ENCODE assay signal across 11 cellular contexts in the genomic region with DNA sequence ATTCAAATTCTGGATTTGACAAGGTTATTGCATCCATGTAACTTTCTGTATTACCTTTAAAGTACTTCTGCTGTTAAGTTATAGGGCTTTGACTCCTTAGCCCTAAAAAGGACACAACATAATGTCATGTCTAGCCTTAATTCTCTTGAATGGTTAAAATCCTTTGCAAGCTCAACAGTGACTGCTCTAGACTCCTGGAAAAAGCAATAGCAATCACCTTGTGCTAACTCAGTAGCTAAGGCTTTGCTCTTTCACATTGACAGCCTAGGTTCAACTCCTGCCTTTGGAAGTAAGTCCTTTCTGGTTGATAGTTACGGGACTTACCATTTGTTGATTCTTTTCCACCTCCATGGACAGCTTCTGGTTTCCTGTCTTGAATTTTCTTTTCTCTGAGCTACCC. TPM values are rescaled to one million over a fixed set of nuclear protein-coding genes. Genes with fewer than 3 reads are reported as not detected.
"Had no signal": no experiment of that assay in that cellular context is flagged by ENCODE, and none has a peak within 500 bp of the region (broad histone marks: within the 10 kb centered on the region; RNA-seq: fewer than 3 reads in every experiment).

No MANE protein-coding gene starts in this region.

- H3K9ac ChIP-seq: GM23248 had no signal

- H2AFZ ChIP-seq: GM23248 had no signal

- H3K4me1 Mint-ChIP-seq: IgD-negative memory B cell had no signal

- FAIRE-seq: HepG2 had no signal

- H3K4me3 Mint-ChIP-seq: HFFc6, IgD-negative memory B cell had no signal

- H3K9me3 ChIP-seq: HAP-1 had no signal

- H3K36me3 Mint-ChIP-seq: IgD-negative memory B cell had no signal

- H3K27ac Mint-ChIP-seq: HFFc6, IgD-negative memory B cell had no signal

- H3K36me3 ChIP-seq: HAP-1 had no signal

- H3K4me1 ChIP-seq: HAP-1 had no signal

- H3K27ac ChIP-seq: GM23248, HL-60 had no signal

- H3K27me3 Mint-ChIP-seq: IgD-negative memory B cell had no signal

- H3K9me3 Mint-ChIP-seq: HFFc6, IgD-negative memory B cell had no signal

- DNase-seq: GM23248, H7, HFFc6, KG1 had no signal

- H3K4me3 ChIP-seq: GM23248, HAP-1 had no signal

- ATAC-seq: HCT116, HepG2 had no signal

RNA-seq across cellular contexts. Expression of a gene that starts 58.3 kb away (rescaled TPM):
- total RNA-seq: GM23248, H4, H7, HT1080 had no signal
- polyA plus RNA-seq: GM23248, IgD-negative memory B cell had no signal
